ENCODE assay signal across 24 cellular contexts in genomic region chr5:92207156-92207555, GRCh38.
"Had no signal": no experiment of that assay in that cellular context is flagged by ENCODE, and none has a peak within 500 bp of the region (broad histone marks: within the 10 kb centered on the region; RNA-seq: fewer than 3 reads in every experiment).

No MANE protein-coding gene starts in this region.

- DNase-seq: activated CD4-positive, alpha-beta memory T cell treated with anti-CD3 and anti-CD28 coated beads, Interleukin-2, amount 10 ng/mL, durations not matched to agents 7 days and 5 days; activated CD4-positive, alpha-beta T cell treated with anti-CD3 and anti-CD28 coated beads for 1 hour; activated CD4-positive, alpha-beta T cell treated with anti-CD3 and anti-CD28 coated beads, Interleukin-2, amount 10 ng/mL, durations not matched to agents 7 days and 5 days; activated CD8-positive, alpha-beta memory T cell treated with anti-CD3 and anti-CD28 coated beads, Interleukin-2, amount 50 U/mL, for 48 hours; activated T-cell treated with anti-CD3 and anti-CD28 coated beads, Interleukin-2, amount 50 U/mL, for 24 hours; central memory CD4-positive, alpha-beta T cell; effector CD4-positive, alpha-beta T cell; gastrocnemius medialis; left lung; mucosa of descending colon; right lobe of liver; stimulated activated CD4-positive, alpha-beta T cell treated with anti-CD3 and anti-CD28 coated beads, Interleukin-2, amount 100 ng/mL, for 48 hours; stimulated activated naive CD4-positive, alpha-beta T cell treated with Interleukin-2 at 50 U/mL for 16 hours; T-helper 2 cell had no signal

- H3K9me3 ChIP-seq: gastrocnemius medialis, neutrophil, right lobe of liver, tibial nerve had no signal

- H3K27me3 ChIP-seq: breast epithelium, gastrocnemius medialis, hepatocyte, left lung, neutrophil, right lobe of liver, tibial nerve had no signal

- H3K4me3 ChIP-seq: breast epithelium, gastrocnemius medialis, hepatocyte, left lung, lung, mucosa of descending colon, right lobe of liver, tibial nerve had no signal

- H3K4me3 Mint-ChIP-seq: activated CD4-positive, alpha-beta memory T cell treated with anti-CD3 and anti-CD28 coated beads, Interleukin-2, amount 10 ng/mL, durations not matched to agents 7 days and 5 days; activated CD4-positive, alpha-beta T cell treated with anti-CD3 and anti-CD28 coated beads, Interleukin-2, amount 10 ng/mL, durations not matched to agents 7 days and 5 days; activated naive CD4-positive, alpha-beta T cell treated with anti-CD3 and anti-CD28 coated beads, Interleukin-2, amount 50 U/mL, for 24 hours; activated T-cell treated with anti-CD3 and anti-CD28 coated beads, Interleukin-2, amount 50 U/mL, for 24 hours; dendritic cell treated with granulocyte-macrophage colony-stimulating factor and Interleukin-4, amounts not matched to agents 40 ng/mL and 50 ng/mL, for 4 days; natural killer cell treated with Interleukin-12 subunit alpha and Interleukin-12 subunit beta and Interleukin-15 and Interleukin-18, amount 100 ng/mL, for 72 hours; WTC11 had no signal

- H2AFZ ChIP-seq: hepatocyte had no signal

- H3K4me2 ChIP-seq: hepatocyte had no signal

- H3K36me3 Mint-ChIP-seq: activated naive CD4-positive, alpha-beta T cell treated with anti-CD3 and anti-CD28 coated beads, Interleukin-2, amount 50 U/mL, for 24 hours had no signal

- H3K27ac Mint-ChIP-seq: activated CD4-positive, alpha-beta memory T cell treated with anti-CD3 and anti-CD28 coated beads, Interleukin-2, amount 10 ng/mL, durations not matched to agents 7 days and 5 days; activated CD4-positive, alpha-beta T cell treated with anti-CD3 and anti-CD28 coated beads, Interleukin-2, amount 10 ng/mL, durations not matched to agents 7 days and 5 days; activated naive CD4-positive, alpha-beta T cell treated with anti-CD3 and anti-CD28 coated beads, Interleukin-2, amount 50 U/mL, for 24 hours; activated T-cell treated with anti-CD3 and anti-CD28 coated beads, Interleukin-2, amount 50 U/mL, for 24 hours; activated T-helper 2 cell treated with anti-CD3 and anti-CD28 coated beads, Interferon-gamma antibody, Interleukin-2, Interleukin-4, amounts not matched to agents 10 μg/mL and 5 μg/mL and 100 μg/mL, durations not matched to agents 14 hours and 24 hours and 36 hours; dendritic cell treated with granulocyte-macrophage colony-stimulating factor and Interleukin-4, amounts not matched to agents 40 ng/mL and 50 ng/mL, for 4 days; natural killer cell treated with Interleukin-12 subunit alpha and Interleukin-12 subunit beta and Interleukin-15 and Interleukin-18, amount 100 ng/mL, for 72 hours; WTC11 had no signal

- H3K4me1 Mint-ChIP-seq: activated CD4-positive, alpha-beta memory T cell treated with anti-CD3 and anti-CD28 coated beads, Interleukin-2, amount 10 ng/mL, durations not matched to agents 7 days and 5 days; activated CD4-positive, alpha-beta T cell treated with anti-CD3 and anti-CD28 coated beads, Interleukin-2, amount 10 ng/mL, durations not matched to agents 7 days and 5 days; activated naive CD4-positive, alpha-beta T cell treated with anti-CD3 and anti-CD28 coated beads, Interleukin-2, amount 50 U/mL, for 24 hours had no signal

- ATAC-seq: gastrocnemius medialis; left lung; mucosa of descending colon; natural killer cell treated with Interleukin-12 subunit alpha and Interleukin-12 subunit beta and Interleukin-15 and Interleukin-18, amount 100 ng/mL, for 72 hours; right lobe of liver; WTC11 had no signal

- H3K4me1 ChIP-seq: breast epithelium, gastrocnemius medialis, left lung, right lobe of liver, tibial nerve had no signal

- H3K27me3 Mint-ChIP-seq: activated CD4-positive, alpha-beta memory T cell treated with anti-CD3 and anti-CD28 coated beads, Interleukin-2, amount 10 ng/mL, durations not matched to agents 7 days and 5 days; activated CD4-positive, alpha-beta T cell treated with anti-CD3 and anti-CD28 coated beads, Interleukin-2, amount 10 ng/mL, durations not matched to agents 7 days and 5 days; activated naive CD4-positive, alpha-beta T cell treated with anti-CD3 and anti-CD28 coated beads, Interleukin-2, amount 50 U/mL, for 24 hours; activated T-cell treated with anti-CD3 and anti-CD28 coated beads, Interleukin-2, amount 50 U/mL, for 24 hours; dendritic cell treated with granulocyte-macrophage colony-stimulating factor and Interleukin-4, amounts not matched to agents 40 ng/mL and 50 ng/mL, for 4 days; natural killer cell treated with Interleukin-12 subunit alpha and Interleukin-12 subunit beta and Interleukin-15 and Interleukin-18, amount 100 ng/mL, for 72 hours had no signal

- H3K36me3 ChIP-seq: breast epithelium, gastrocnemius medialis, left lung, neutrophil, right lobe of liver, tibial nerve had no signal

- H3K79me2 ChIP-seq: hepatocyte had no signal

- H3K27ac ChIP-seq: breast epithelium, gastrocnemius medialis, hepatocyte, left lung, neutrophil, right lobe of liver, tibial nerve had no signal
